20 cellular contexts compared by ENCODE assay signal in the genomic region with DNA sequence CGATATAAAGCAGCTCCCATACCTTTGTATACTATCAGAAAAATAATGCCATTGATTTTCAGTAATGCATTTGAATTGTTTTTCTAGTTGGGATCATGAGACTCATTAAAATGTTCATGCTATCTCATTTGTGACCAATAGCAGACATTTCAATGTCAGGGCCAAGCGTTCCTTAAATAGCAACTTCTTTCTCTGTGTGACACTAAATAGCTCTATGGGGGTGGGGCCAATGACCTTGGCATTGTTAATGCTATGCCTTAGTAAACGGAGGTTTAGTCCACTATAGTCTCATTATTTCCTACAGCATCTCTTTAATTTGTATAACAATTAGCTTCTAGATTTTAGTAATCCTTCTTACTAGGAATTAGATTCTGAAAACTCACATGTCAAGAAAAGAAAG. TPM values are rescaled to one million over a fixed set of nuclear protein-coding genes. Genes with fewer than 3 reads are reported as not detected.
DNase-seq lines count a peak whose midpoint lies in the region; ATAC-seq and TF ChIP-seq lines count a peak whose summit lies in the region.
"Had no signal": no experiment of that assay in that cellular context is flagged by ENCODE, and none has a peak within 500 bp of the region (broad histone marks: within the 10 kb centered on the region; RNA-seq: fewer than 3 reads in every experiment).

No MANE protein-coding gene starts in this region.

- TF ChIP-seq EP300 in neural cell (conservative IDR thresholded peaks at IDR 0.05; ENCODE audit: poor library complexity, severe bottlenecking), result no peak

- no peaks in the 10 kb centered on the region for H3K79me2 ChIP-seq in neural cell (replicated peaks; ENCODE audit: insufficient read depth, low read length)

- H3K36me3 ChIP-seq in HAP-1 (replicated peaks) (no peaks in the 10 kb centered on the region), cardiac muscle cell (no peaks in the 10 kb centered on the region), left ventricle myocardium inferior (no peaks in the 10 kb centered on the region), neural cell (ENCODE audit: insufficient read depth, low read length) (no peaks in the 10 kb centered on the region)
- H3K36me3 ChIP-seq: BE2C had no signal

- TF ChIP-seq CTCF in cardiac muscle cell (IDR thresholded peaks at IDR 0.05; ENCODE audit: low read depth, low read length) (no peak), left ventricle myocardium inferior (IDR thresholded peaks at IDR 0.05; ENCODE audit: borderline replicate concordance) (no peak), neural cell (IDR thresholded peaks at IDR 0.05; ENCODE audit: poor library complexity, severe bottlenecking) (no peak)

- H3K27ac ChIP-seq in cardiac muscle cell (peak overlapping the region; percentile 17), left ventricle myocardium inferior (replicated peaks) (peak overlapping the region; percentile 37), neural cell (ENCODE audit: low read length) (peak overlapping the region; percentile 40)

- in situ Hi-C loops in HAP-1 (cut with MboI; ENCODE audit: low sequenced_read_pairs), result no loop called here

- DNase-seq in HAP-1 (ENCODE audit: low spot score in 2 of 2) (peak; percentile 25 to 57), cardiac muscle cell (ENCODE audit: low read depth in 1 of 2, low spot score in 1 of 2) (peak in 1 of 2 donors; percentile 81), left ventricle myocardium inferior (peak; percentile 18), NOMO-1 treated with dmso at 0.1 percent for 144 hours (lab: John Stamatoyannopoulos, UW; ENCODE audit: unreplicated experiment) (no peak)
- DNase-seq: ACHN; BE2C; C1 segment of cervical spinal cord; CD4-positive, CD25-positive, alpha-beta regulatory T cell; CD8-positive, alpha-beta memory T cell; COR-L47; DMS 273 treated with DMSO at 0.1 percent for 48 hours; DMS53; DND-41; EL; HCEC 1CT had no signal

- H3K27me3 ChIP-seq in HAP-1 (ENCODE audit: low read depth) (0 out of 2 replicates have a peak, but pooled peaks cover 3% of the 10 kb centered on the region), cardiac muscle cell (no peaks in the 10 kb centered on the region), left ventricle myocardium inferior (ENCODE audit: low read depth) (no peaks in the 10 kb centered on the region), neural cell (ENCODE audit: insufficient read depth, low read depth, low read length) (no peaks in the 10 kb centered on the region)
- H3K27me3 ChIP-seq: BE2C had no signal

- H3K4me3 ChIP-seq in HAP-1 (no peak overlapping the region), cardiac muscle cell (no peak overlapping the region), left ventricle myocardium inferior (no peak overlapping the region), neural cell (ENCODE audit: low read length) (no peak overlapping the region)
- H3K4me3 ChIP-seq: GM12878 had no signal

- H3K9me2 ChIP-seq in neural cell (ENCODE audit: insufficient read depth, low read length), result no peaks in the 10 kb centered on the region

- intact Hi-C loops in left ventricle myocardium inferior (cut with micrococcal nuclease), result no loop called here

- no peaks in the 10 kb centered on the region for H3F3A ChIP-seq in neural cell (ENCODE audit: insufficient read depth, low read length, poor library complexity, severe bottlenecking)

- H3K9me3 ChIP-seq in HAP-1 (no peaks in the 10 kb centered on the region), cardiac muscle cell (ENCODE audit: low read depth) (no peaks in the 10 kb centered on the region), left ventricle myocardium inferior (replicated peaks) (no peaks in the 10 kb centered on the region), neural cell (ENCODE audit: low read length) (no peaks in the 10 kb centered on the region)
- H3K9me3 ChIP-seq: BE2C had no signal

- H3K4me2 ChIP-seq in neural cell (ENCODE audit: low read length), result no peak overlapping the region

- no peak overlapping the region for H3K9ac ChIP-seq in neural cell (ENCODE audit: low read length)

- no peak for ATAC-seq in HG03565 (IDR thresholded peaks at IDR 0.05; ENCODE audit: unreplicated experiment)
- no peak for ATAC-seq in activated CD4-positive, CD25-positive, alpha-beta regulatory T cell treated with anti-CD3 and anti-CD28 coated beads, Interleukin-2, amount 50 U/mL, for 24 hours
- ATAC-seq: GM12878, HepG2 had no signal

- no peak for TF ChIP-seq RAD21 in neural cell (conservative IDR thresholded peaks at IDR 0.05)

- peaks cover 6% of the 10 kb centered on the region for H3K4me1 ChIP-seq in HAP-1
- H3K4me1 ChIP-seq in cardiac muscle cell (ENCODE audit: low read depth), result peaks cover 20% of the 10 kb centered on the region
- H3K4me1 ChIP-seq in left ventricle myocardium inferior, result peaks cover 18% of the 10 kb centered on the region
- H3K4me1 ChIP-seq: BE2C had no signal

- no peak overlapping the region for H2AFZ ChIP-seq in neural cell (ENCODE audit: low read depth, low read length)

- H4K20me1 ChIP-seq in neural cell (ENCODE audit: insufficient read depth), result no peaks in the 10 kb centered on the region

TF ChIP-seq in neural cell, 6 proteins besides CTCF, POLR2A, EP300 and RAD21:
- TF ChIP-seq POLR2AphosphoS5 (IDR thresholded peaks at IDR 0.05), result no peak
- TF ChIP-seq SMC3 (conservative IDR thresholded peaks at IDR 0.05; ENCODE audit: poor library complexity), result no peak
- no peak for TF ChIP-seq EZH2 (IDR thresholded peaks at IDR 0.05; ENCODE audit: borderline replicate concordance, insufficient read depth, low read length, poor library complexity, severe bottlenecking)
- TF ChIP-seq MXI1 (conservative IDR thresholded peaks at IDR 0.05; ENCODE audit: poor library complexity, severe bottlenecking), result no peak
- TF ChIP-seq, protein P1, sequence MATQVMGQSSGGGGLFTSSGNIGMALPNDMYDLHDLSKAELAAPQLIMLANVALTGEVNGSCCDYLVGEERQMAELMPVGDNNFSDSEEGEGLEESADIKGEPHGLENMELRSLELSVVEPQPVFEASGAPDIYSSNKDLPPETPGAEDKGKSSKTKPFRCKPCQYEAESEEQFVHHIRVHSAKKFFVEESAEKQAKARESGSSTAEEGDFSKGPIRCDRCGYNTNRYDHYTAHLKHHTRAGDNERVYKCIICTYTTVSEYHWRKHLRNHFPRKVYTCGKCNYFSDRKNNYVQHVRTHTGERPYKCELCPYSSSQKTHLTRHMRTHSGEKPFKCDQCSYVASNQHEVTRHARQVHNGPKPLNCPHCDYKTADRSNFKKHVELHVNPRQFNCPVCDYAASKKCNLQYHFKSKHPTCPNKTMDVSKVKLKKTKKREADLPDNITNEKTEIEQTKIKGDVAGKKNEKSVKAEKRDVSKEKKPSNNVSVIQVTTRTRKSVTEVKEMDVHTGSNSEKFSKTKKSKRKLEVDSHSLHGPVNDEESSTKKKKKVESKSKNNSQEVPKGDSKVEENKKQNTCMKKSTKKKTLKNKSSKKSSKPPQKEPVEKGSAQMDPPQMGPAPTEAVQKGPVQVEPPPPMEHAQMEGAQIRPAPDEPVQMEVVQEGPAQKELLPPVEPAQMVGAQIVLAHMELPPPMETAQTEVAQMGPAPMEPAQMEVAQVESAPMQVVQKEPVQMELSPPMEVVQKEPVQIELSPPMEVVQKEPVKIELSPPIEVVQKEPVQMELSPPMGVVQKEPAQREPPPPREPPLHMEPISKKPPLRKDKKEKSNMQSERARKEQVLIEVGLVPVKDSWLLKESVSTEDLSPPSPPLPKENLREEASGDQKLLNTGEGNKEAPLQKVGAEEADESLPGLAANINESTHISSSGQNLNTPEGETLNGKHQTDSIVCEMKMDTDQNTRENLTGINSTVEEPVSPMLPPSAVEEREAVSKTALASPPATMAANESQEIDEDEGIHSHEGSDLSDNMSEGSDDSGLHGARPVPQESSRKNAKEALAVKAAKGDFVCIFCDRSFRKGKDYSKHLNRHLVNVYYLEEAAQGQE (IDR thresholded peaks at IDR 0.05; ENCODE audit: borderline replicate concordance), result no peak
- TF ChIP-seq TAF1 (IDR thresholded peaks at IDR 0.05; ENCODE audit: low read depth), result no peak

RNA-seq across cellular contexts. Expression of a gene that starts 48.6 kb away (rescaled TPM):
- total RNA-seq in cardiac muscle cell (8.6 and 10.4 TPM in 2 replicates), left ventricle myocardium inferior (13.7 TPM)
- polyA plus RNA-seq in cardiac muscle cell (5.1 and 9.7 TPM in 2 replicates), neural cell (2.9 and 5.4 TPM in 2 replicates)
- polyA minus RNA-seq in neural cell, result 1.3 and 3.7 TPM in 2 replicates
- total RNA-seq: CD4-positive, CD25-positive, alpha-beta regulatory T cell; CD8-positive, alpha-beta memory T cell had no signal
- polyA plus RNA-seq: CD8-positive, alpha-beta memory T cell had no signal
